8 cellular contexts compared by ENCODE assay signal in the genomic region with DNA sequence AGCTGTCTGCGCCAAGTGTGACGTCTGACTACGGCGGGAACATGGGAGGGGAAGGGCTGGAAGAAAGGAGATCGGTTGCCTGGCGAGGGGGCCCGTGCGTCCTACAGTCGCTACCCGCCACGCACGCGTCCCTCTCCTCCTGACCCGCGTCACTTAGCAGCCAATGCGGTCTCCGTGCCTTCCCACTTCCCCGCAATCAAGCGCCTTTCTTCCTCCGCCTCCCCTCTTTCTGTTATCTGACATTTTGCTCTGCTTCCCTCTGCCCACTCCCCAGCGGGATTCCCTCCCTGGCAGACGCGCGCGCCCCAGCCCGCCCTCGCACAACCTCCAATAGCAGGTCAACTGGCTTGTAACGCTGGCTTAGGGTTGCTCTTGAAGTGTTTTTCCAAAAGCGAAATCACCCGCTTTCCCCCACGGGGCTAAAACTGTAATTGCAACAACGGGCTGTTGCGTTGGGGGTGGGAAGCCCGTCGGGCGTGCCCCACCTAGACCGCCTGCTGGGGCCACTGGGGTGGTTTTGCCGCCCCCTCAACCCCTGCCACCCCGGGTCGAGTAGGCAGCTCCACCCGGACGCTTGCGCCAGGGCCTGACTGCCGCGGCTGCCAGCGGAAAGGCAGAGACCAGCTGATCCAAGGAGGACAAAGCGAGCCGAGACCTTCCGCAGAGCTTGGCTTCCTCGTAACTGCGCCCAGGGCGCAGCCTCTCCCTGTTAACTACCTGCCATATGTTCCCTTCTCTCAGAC. TPM values are rescaled to one million over a fixed set of nuclear protein-coding genes. Genes with fewer than 3 reads are reported as not detected.
DNase-seq lines count a peak whose midpoint lies in the region; ATAC-seq and TF ChIP-seq lines count a peak whose summit lies in the region.

No MANE protein-coding gene starts in this region.

- POLR2A ChIA-PET in BJ (lab: Charles Lee): interaction anchor here (1.2 kb wide), 1 partner anchor 359 kb away, joined by 3 read pairs; no protein-coding TSS in a partner anchor
- POLR2A ChIA-PET in activated B cell treated with CpG ODN at 0.5 μM for 24 hours (lab: Charles Lee): interaction anchor here (1.2 to 1.9 kb wide), 5 partner anchors 9 to 1053 kb away, joined by 3 to 9 read pairs (median 5); a partner anchor contains a TSS

- H3K27me3 Mint-ChIP-seq in activated B cell treated with CpG ODN at 0.5 μM for 24 hours: peaks cover 2% of the 10 kb centered on the region

- intact Hi-C loops in activated B cell treated with CpG ODN at 0.5 μM for 24 hours (cut with micrococcal nuclease): loop anchor here (1.0 to 5.0 kb wide), 6 partner anchors 8 to 1375 kb away; a partner anchor contains a TSS
- intact Hi-C loops in tibial artery (cut with DNase I; ENCODE audit: low total_unique reads): loop anchor here (5.0 kb wide), 1 partner anchor 1025 kb away; no protein-coding TSS in a partner anchor

- CTCF ChIA-PET in BJ (lab: Yijun Ruan, JAX) (interaction anchor here (0.6 to 3.7 kb wide), 6 partner anchors 569 to 1859 kb away, joined by 3 to 53 read pairs (median 12); no protein-coding TSS in a partner anchor), activated B cell treated with CpG ODN at 0.5 μM for 24 hours (lab: Charles Lee) (interaction anchor here (2.7 to 7.6 kb wide), 2 partner anchors 10 to 1023 kb away, joined by 14 to 125 read pairs; no protein-coding TSS in a partner anchor)

- peaks cover 10% of the 10 kb centered on the region for H3K4me1 Mint-ChIP-seq in activated B cell treated with CpG ODN at 0.5 μM for 24 hours

- H3K27ac ChIP-seq in tibial artery: peak overlapping the region; percentile 72 to 75

- no peaks in the 10 kb centered on the region for H3K27me3 ChIP-seq in BJ (ENCODE audit: control insufficient read depth, insufficient read depth, low read length)
- no peaks in the 10 kb centered on the region for H3K27me3 ChIP-seq in tibial artery

- DNase-seq in BJ (ENCODE audit: low read depth) (no peak), NCI-H2107 treated with DMSO at 0.1 percent for 48 hours (lab: John Stamatoyannopoulos, UW; ENCODE audit: unreplicated experiment) (peak; percentile 68), activated B cell treated with CpG ODN at 0.5 μM for 24 hours (peak; percentile 40), epithelial cell of proximal tubule (ENCODE audit: low read depth) (no peak), mucosa of gallbladder (ENCODE audit: low spot score) (peak; percentile 64), tibial artery (peak; percentile 55 to 77)

- TF ChIP-seq POLR2A in GM18526 (IDR thresholded peaks at IDR 0.05; ENCODE audit: extremely low read depth, insufficient read length): peak; percentile 15

- H3K4me3 ChIP-seq in BJ (ENCODE audit: low read depth, low read length): peak overlapping the region; percentile 68
- H3K4me3 ChIP-seq in epithelial cell of proximal tubule (ENCODE audit: low read depth, low read length): peak overlapping the region; percentile 71
- peak overlapping the region; percentile 60 to 84 for H3K4me3 ChIP-seq in tibial artery

- ATAC-seq in HG02973 (IDR thresholded peaks at IDR 0.05; ENCODE audit: unreplicated experiment) (peak; percentile 37), activated B cell treated with CpG ODN at 0.5 μM for 24 hours (ENCODE audit: low read depth) (peak; percentile 30)

- H3K4me3 Mint-ChIP-seq in activated B cell treated with CpG ODN at 0.5 μM for 24 hours: peak overlapping the region; percentile 93

- peak overlapping the region; percentile 81 for H3K27ac Mint-ChIP-seq in activated B cell treated with CpG ODN at 0.5 μM for 24 hours

- peaks cover 2% of the 10 kb centered on the region for H3K9me3 Mint-ChIP-seq in activated B cell treated with CpG ODN at 0.5 μM for 24 hours

- peaks cover 4 to 11% (median 8%) of the 10 kb centered on the region in 4 donors for H3K4me1 ChIP-seq in tibial artery

- peaks cover 0 to 3% (median 0%) of the 10 kb centered on the region in 3 donors for H3K9me3 ChIP-seq in tibial artery

- peaks cover 4% of the 10 kb centered on the region for H3K36me3 Mint-ChIP-seq in activated B cell treated with CpG ODN at 0.5 μM for 24 hours (ENCODE audit: low read depth)

- peak; percentile 31; the same call in 1 of the 2 replicates for TF ChIP-seq CTCF in BJ (IDR thresholded peaks at IDR 0.05; ENCODE audit: insufficient read depth, low read depth, low read length)
- no peak for TF ChIP-seq CTCF in activated B cell treated with CpG ODN at 0.5 μM for 24 hours (IDR thresholded peaks at IDR 0.05)
- TF ChIP-seq CTCF in epithelial cell of proximal tubule (conservative IDR thresholded peaks at IDR 0.05; ENCODE audit: low read depth, low read length): peak; percentile 33
- peak in 1 of 2 experiments; percentile 5 for TF ChIP-seq CTCF in tibial artery (IDR thresholded peaks at IDR 0.05)

- H3K36me3 ChIP-seq in BJ (ENCODE audit: control insufficient read depth, insufficient read depth, low read length): no peaks in the 10 kb centered on the region
- no peaks in the 10 kb centered on the region for H3K36me3 ChIP-seq in tibial artery

RNA-seq across cellular contexts. Expression of a gene that starts 6.2 kb away (rescaled TPM):
- 2.4 and 2.9 TPM in 2 replicates for polyA plus RNA-seq in BJ (2011; rRNA removed)
- 2.5 and 3.1 TPM in 2 replicates for polyA minus RNA-seq in BJ (2011; rRNA and poly(A)+ RNA removed)
- 3.4 and 3.5 TPM in 2 replicates for total RNA-seq in activated B cell treated with CpG ODN at 0.5 μM for 24 hours
- 59.8 and 105 TPM in 2 replicates for total RNA-seq in epithelial cell of proximal tubule
- total RNA-seq in mucosa of gallbladder: 79.4 TPM

Comparison
In these comparisons a context has a peak if more than half of its experiments do, and no peak if none do; other contexts are left out.
1. DNase-seq: peak in NCI-H2107 treated with DMSO at 0.1 percent for 48 hours (single experiment), activated B cell treated with CpG ODN at 0.5 μM for 24 hours (single experiment), mucosa of gallbladder (single experiment) and tibial artery (2 of 2); none in BJ (single experiment) and epithelial cell of proximal tubule (single experiment).
2. RNA of a gene that starts 6.2 kb away (total RNA-seq): 59.8 to 105 TPM in epithelial cell of proximal tubule and 79.4 TPM in mucosa of gallbladder (single experiment); 3.4 to 3.5 TPM in activated B cell treated with CpG ODN at 0.5 μM for 24 hours; every median in the first group is over 10 times any median in the second.
3. Peak in every context shown above with its lines, with median percentiles within 50 percentile points of each other: H3K4me3 ChIP-seq.